ENCODE assay signal across 8 cellular contexts in the genomic region with DNA sequence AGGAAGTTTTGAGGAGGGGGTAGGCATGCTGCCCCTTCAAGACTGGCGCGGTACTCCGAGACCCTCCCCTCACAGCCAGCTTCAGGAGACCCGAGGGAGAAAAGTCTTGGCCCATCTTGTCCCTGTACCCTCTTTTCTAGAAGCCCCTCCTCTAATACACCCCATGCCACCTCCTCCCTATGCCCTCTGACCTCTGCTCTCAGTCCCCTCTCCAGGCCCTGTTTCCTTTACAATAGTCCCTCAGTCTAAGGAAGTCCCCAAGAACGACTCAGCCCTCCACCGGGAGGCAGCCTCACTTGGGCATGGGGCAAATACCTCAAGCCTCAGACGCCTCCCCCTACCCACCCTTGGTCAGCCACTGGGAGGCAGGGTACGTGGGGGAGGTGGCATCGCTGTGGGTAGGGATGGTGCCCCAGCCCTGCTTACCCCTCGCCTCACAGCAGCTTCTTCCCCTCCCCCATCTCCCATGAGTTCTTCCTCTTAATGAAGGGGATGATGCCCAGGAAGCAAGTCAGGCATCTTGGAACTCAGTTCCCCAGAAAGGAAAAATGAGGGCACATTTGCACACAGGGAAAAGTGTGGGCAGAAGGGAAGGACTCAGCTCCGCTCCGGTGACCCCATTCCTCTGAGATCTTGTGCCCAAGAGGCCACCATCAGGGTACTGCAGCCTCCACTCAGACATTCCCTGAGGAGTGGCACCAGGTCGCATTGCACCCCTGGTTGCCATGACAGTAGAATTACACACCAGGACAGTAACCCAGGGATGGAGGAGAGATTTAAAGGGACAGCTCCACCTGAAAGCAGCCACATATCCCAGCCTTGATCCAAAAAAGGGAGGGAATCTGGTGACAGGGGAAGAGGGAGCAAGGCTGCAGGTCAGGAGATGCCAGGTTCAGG. TPM values are rescaled to one million over a fixed set of nuclear protein-coding genes. Genes with fewer than 3 reads are reported as not detected.
DNase-seq lines count a peak whose midpoint lies in the region; ATAC-seq and TF ChIP-seq lines count a peak whose summit lies in the region.

No MANE protein-coding gene starts in this region.

- H3K27me3 ChIP-seq in brain microvascular endothelial cell (replicated peaks) (peaks cover 4% of the 10 kb centered on the region), muscle layer of duodenum (ENCODE audit: low read depth, low read length) (peaks cover 7% of the 10 kb centered on the region)

- H3K36me3 ChIP-seq in brain microvascular endothelial cell (replicated peaks) = no peaks in the 10 kb centered on the region
- peaks cover 0 to 7% of the 10 kb centered on the region in 2 donors for H3K36me3 ChIP-seq in muscle layer of duodenum (ENCODE audit: control insufficient read depth in 1 of 2, insufficient read depth in 2 of 2, low read length in 2 of 2)

- H3K4me3 ChIP-seq in AG09309 (ENCODE audit: control insufficient read depth, low read depth, low read length) (peak overlapping the region; percentile 31), brain microvascular endothelial cell (ENCODE audit: low read depth, low read length) (peak overlapping the region; percentile 48), muscle layer of duodenum (ENCODE audit: low read depth in 1 of 2, low read length in 2 of 2) (peak overlapping the region; percentile 56 to 68)

- H3K27ac ChIP-seq in brain microvascular endothelial cell (no peak overlapping the region), muscle layer of duodenum (ENCODE audit: low read length) (no peak overlapping the region)

- DNase-seq in AG09309 (ENCODE audit: low read depth) (no peak), HT-29 (ENCODE audit: low spot score) (peak; percentile 27), brain microvascular endothelial cell (no peak), anterior cingulate cortex (lab: John Stamatoyannopoulos, UW) (no peak), mucosa of gallbladder (ENCODE audit: low spot score) (no peak)

- peaks cover 0 to 25% of the 10 kb centered on the region in 2 donors for H3K4me1 ChIP-seq in muscle layer of duodenum (ENCODE audit: control insufficient read depth in 1 of 2, insufficient read depth in 2 of 2, low read length in 2 of 2)

- in situ Hi-C loops in brain microvascular endothelial cell (cut with HindIII; ENCODE audit: low pct_ligation_motif_present, low sequenced_read_pairs) = no loop called here

- no peaks in the 10 kb centered on the region for H3K9me3 ChIP-seq in muscle layer of duodenum (ENCODE audit: control insufficient read depth in 1 of 2, low read length in 2 of 2)

- no peak for ATAC-seq in GM21723 (IDR thresholded peaks at IDR 0.05; ENCODE audit: unreplicated experiment)
- ATAC-seq in HG03439 (IDR thresholded peaks at IDR 0.05; ENCODE audit: unreplicated experiment) = no peak

- TF ChIP-seq CTCF in AG09309 (IDR thresholded peaks at IDR 0.05; ENCODE audit: control insufficient read depth, insufficient read depth, low read depth, low read length, missing control alignments) (no peak), brain microvascular endothelial cell (IDR thresholded peaks at IDR 0.05; ENCODE audit: low read depth, low read length, missing control alignments) (no peak)

RNA-seq across cellular contexts. Expression of gene MPP2, which starts 6.2 kb away (rescaled TPM):
- total RNA-seq in HT-29 (2014; rRNA removed; shearing (Covaris generic)) = 0.29 and 0.56 TPM in 2 replicates
- total RNA-seq in mucosa of gallbladder = 7.0 TPM

RNA-seq across cellular contexts. Expression of gene PPY, which starts 41.2 kb away (rescaled TPM):
- total RNA-seq in HT-29 (2014; rRNA removed; shearing (Covaris generic)) = not detected in 2 replicates
- total RNA-seq in mucosa of gallbladder = not detected

RNA-seq across cellular contexts. Expression of gene PYY, which starts 52.6 kb away (rescaled TPM):
- not detected in 2 replicates for total RNA-seq in HT-29 (2014; rRNA removed; shearing (Covaris generic))
- total RNA-seq in mucosa of gallbladder = not detected

RNA-seq across cellular contexts. Expression of gene CD300LG, which starts 54.1 kb away (rescaled TPM):
- not detected in 2 replicates for total RNA-seq in HT-29 (2014; rRNA removed; shearing (Covaris generic))
- 1.5 TPM for total RNA-seq in mucosa of gallbladder
